ENCODE assay signal across 1 cellular context in genomic region chr2:222280795-222281194, GRCh38.
A peak's percentile ranks its signal among the peaks of the same experiment; 100 is the strongest.
TF ChIP-seq lines count a peak whose summit lies in the region.

No MANE protein-coding gene starts in this region.

TF ChIP-seq in HepG2, 621 proteins besides CTCF, POLR2A, EP300 and RAD21 (continued from another document):
- 0 out of 2 replicates have a peak, but pooled peaks have one; percentile 5 for TF ChIP-seq MNT (IDR thresholded peaks at IDR 0.05)
